Comparison of ENCODE assay signal across 29 cellular contexts in the genomic region with DNA sequence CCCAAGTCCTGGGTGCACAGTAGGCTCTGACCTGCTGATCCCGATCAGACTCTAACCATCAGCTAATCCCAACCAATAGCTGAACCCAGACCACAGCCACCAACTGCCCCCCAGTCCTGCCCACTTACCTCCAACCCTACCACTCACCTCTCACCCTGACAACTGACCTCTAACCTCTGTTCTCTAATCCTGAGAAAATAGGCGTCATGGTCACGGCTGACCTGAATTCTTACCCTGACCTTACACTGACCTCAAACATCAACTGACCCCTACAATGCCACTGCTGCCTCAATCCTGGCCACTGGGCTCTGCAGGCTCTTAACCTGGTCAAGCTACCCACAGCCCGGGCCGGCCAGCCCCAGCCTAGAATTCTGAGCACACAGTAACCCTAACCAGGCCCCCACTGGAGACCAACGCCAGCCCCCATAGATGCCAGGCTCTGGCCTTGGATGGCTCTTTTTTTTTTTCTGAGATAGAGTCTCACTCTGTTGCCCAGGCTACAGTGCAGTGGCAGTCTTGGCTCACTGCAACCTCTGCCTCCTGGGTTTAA.
"Had no signal": no experiment of that assay in that cellular context is flagged by ENCODE, and none has a peak within 500 bp of the region (broad histone marks: within the 10 kb centered on the region; RNA-seq: fewer than 3 reads in every experiment).

No MANE protein-coding gene starts in this region.

- H3K4me2 ChIP-seq: neural progenitor cell had no signal

- DNase-seq: heart left ventricle; islet precursor cell; kidney glomerular epithelial cell; left cardiac atrium; left lung; lower lobe of right lung; mammary epithelial cell; mesenchymal stem cell; naive thymus-derived CD8-positive, alpha-beta T cell; occipital lobe; stimulated activated CD4-positive, alpha-beta T cell treated with anti-CD3 and anti-CD28 coated beads, Interleukin-12 subunit alpha, Interleukin-12 subunit beta, amount 100 ng/mL, for 4 hours; stimulated activated CD4-positive, alpha-beta T cell treated with anti-CD3 and anti-CD28 coated beads, Interleukin-15, amount 100 ng/mL, for 24 hours; stimulated activated CD4-positive, alpha-beta T cell treated with anti-CD3 and anti-CD28 coated beads, Interleukin-4, amount 100 ng/mL, for 24 hours; stimulated activated naive CD4-positive, alpha-beta T cell treated with Interleukin-2 at 50 U/mL for 16 hours; stimulated activated naive CD8-positive, alpha-beta T cell treated with anti-CD3 and anti-CD28 coated beads, Interleukin-15, amount 100 ng/mL, for 72 hours; testis; thyroid gland; transverse colon; upper lobe of left lung had no signal

- H3K4me1 Mint-ChIP-seq: naive thymus-derived CD8-positive, alpha-beta T cell; nephron; stimulated activated memory B cell treated with anti-CD40 and anti-IgM and Interleukin-4, amounts not matched to agents 10 μg/mL and 1 μg/mL and 100 μg/mL, for 72 hours; stimulated activated naive CD8-positive, alpha-beta T cell treated with anti-CD3 and anti-CD28 coated beads, Interleukin-15, amount 100 ng/mL, for 72 hours had no signal

- H3K27ac Mint-ChIP-seq: nephron; neural progenitor cell; stimulated activated memory B cell treated with anti-CD40 and anti-IgM and Interleukin-4, amounts not matched to agents 10 μg/mL and 1 μg/mL and 100 μg/mL, for 72 hours; stimulated activated naive CD8-positive, alpha-beta T cell treated with anti-CD3 and anti-CD28 coated beads, Interleukin-15, amount 100 ng/mL, for 72 hours had no signal

- H3K27ac ChIP-seq: heart left ventricle, left lung, lower lobe of right lung, neural progenitor cell, neutrophil, parathyroid adenoma, right atrium auricular region, skin epidermis, testis, thyroid gland, transverse colon, upper lobe of left lung, vagina had no signal

- H2AFZ ChIP-seq: neural progenitor cell, parathyroid adenoma had no signal

- H3K36me3 ChIP-seq: left lung, lower lobe of right lung, neural progenitor cell, neutrophil, right atrium auricular region, thyroid gland, transverse colon, upper lobe of left lung, vagina had no signal

- H3K27me3 ChIP-seq: heart left ventricle, left lung, neural progenitor cell, neutrophil, right atrium auricular region, testis, thyroid gland, transverse colon, upper lobe of left lung, vagina had no signal

- H3K9ac ChIP-seq: neural progenitor cell, parathyroid adenoma had no signal

- H3K4me3 ChIP-seq: heart left ventricle, left lung, lower lobe of right lung, neural progenitor cell, right atrium auricular region, skin epidermis, testis, thyroid gland, transverse colon, upper lobe of left lung, vagina had no signal

- H3K36me3 Mint-ChIP-seq: naive thymus-derived CD8-positive, alpha-beta T cell; neural progenitor cell; stimulated activated memory B cell treated with anti-CD40 and anti-IgM and Interleukin-4, amounts not matched to agents 10 μg/mL and 1 μg/mL and 100 μg/mL, for 72 hours had no signal

- H3K9me3 ChIP-seq: heart left ventricle, left lung, lower lobe of right lung, neutrophil, right atrium auricular region, testis, thyroid gland, transverse colon, upper lobe of left lung, vagina had no signal

- H3K9me3 Mint-ChIP-seq: naive thymus-derived CD8-positive, alpha-beta T cell; nephron; neural progenitor cell; stimulated activated memory B cell treated with anti-CD40 and anti-IgM and Interleukin-4, amounts not matched to agents 10 μg/mL and 1 μg/mL and 100 μg/mL, for 72 hours; stimulated activated naive CD8-positive, alpha-beta T cell treated with anti-CD3 and anti-CD28 coated beads, Interleukin-15, amount 100 ng/mL, for 72 hours had no signal

- H3K4me1 ChIP-seq: heart left ventricle, left lung, lower lobe of right lung, neural progenitor cell, parathyroid adenoma, right atrium auricular region, testis, thyroid gland, transverse colon, upper lobe of left lung, vagina had no signal

- H3K4me3 Mint-ChIP-seq: naive thymus-derived CD8-positive, alpha-beta T cell; nephron; neural progenitor cell; stimulated activated memory B cell treated with anti-CD40 and anti-IgM and Interleukin-4, amounts not matched to agents 10 μg/mL and 1 μg/mL and 100 μg/mL, for 72 hours; stimulated activated naive CD8-positive, alpha-beta T cell treated with anti-CD3 and anti-CD28 coated beads, Interleukin-15, amount 100 ng/mL, for 72 hours had no signal

- H3K79me2 ChIP-seq: parathyroid adenoma had no signal

- H3K27me3 Mint-ChIP-seq: progenitor cell of endocrine pancreas; stimulated activated naive CD8-positive, alpha-beta T cell treated with anti-CD3 and anti-CD28 coated beads, Interleukin-15, amount 100 ng/mL, for 72 hours had no signal

- ATAC-seq: heart left ventricle; left cardiac atrium; left lung; lower lobe of right lung; naive thymus-derived CD8-positive, alpha-beta T cell; sciatic nerve; stimulated activated memory B cell treated with anti-CD40 and anti-IgM and Interleukin-4, amounts not matched to agents 10 μg/mL and 1 μg/mL and 100 μg/mL, for 72 hours; stimulated activated naive CD8-positive, alpha-beta T cell treated with anti-CD3 and anti-CD28 coated beads, Interleukin-15, amount 100 ng/mL, for 72 hours had no signal
